1 cellular context compared by ENCODE assay signal in genomic region chr13:60163525-60164471, GRCh38.
A peak's percentile ranks its signal among the peaks of the same experiment; 100 is the strongest.
TF ChIP-seq lines count a peak whose summit lies in the region.

A gene with protein sequence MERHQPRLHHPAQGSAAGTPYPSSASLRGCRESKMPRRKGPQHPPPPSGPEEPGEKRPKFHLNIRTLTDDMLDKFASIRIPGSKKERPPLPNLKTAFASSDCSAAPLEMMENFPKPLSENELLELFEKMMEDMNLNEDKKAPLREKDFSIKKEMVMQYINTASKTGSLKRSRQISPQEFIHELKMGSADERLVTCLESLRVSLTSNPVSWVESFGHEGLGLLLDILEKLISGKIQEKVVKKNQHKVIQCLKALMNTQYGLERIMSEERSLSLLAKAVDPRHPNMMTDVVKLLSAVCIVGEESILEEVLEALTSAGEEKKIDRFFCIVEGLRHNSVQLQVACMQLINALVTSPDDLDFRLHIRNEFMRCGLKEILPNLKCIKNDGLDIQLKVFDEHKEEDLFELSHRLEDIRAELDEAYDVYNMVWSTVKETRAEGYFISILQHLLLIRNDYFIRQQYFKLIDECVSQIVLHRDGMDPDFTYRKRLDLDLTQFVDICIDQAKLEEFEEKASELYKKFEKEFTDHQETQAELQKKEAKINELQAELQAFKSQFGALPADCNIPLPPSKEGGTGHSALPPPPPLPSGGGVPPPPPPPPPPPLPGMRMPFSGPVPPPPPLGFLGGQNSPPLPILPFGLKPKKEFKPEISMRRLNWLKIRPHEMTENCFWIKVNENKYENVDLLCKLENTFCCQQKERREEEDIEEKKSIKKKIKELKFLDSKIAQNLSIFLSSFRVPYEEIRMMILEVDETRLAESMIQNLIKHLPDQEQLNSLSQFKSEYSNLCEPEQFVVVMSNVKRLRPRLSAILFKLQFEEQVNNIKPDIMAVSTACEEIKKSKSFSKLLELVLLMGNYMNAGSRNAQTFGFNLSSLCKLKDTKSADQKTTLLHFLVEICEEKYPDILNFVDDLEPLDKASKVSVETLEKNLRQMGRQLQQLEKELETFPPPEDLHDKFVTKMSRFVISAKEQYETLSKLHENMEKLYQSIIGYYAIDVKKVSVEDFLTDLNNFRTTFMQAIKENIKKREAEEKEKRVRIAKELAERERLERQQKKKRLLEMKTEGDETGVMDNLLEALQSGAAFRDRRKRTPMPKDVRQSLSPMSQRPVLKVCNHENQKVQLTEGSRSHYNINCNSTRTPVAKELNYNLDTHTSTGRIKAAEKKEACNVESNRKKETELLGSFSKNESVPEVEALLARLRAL (minus strand): TSS chr13:60163928. CDS start chr13:60163766, 162 bp downstream.

TF ChIP-seq in HepG2, 621 proteins besides CTCF, POLR2A, EP300 and RAD21 (continued from another document and continues in another):
- TF ChIP-seq ARID4A (CRISPR knock-in tag; IDR thresholded peaks at IDR 0.05; ENCODE audit: borderline replicate concordance) = peak; percentile 99
- TF ChIP-seq, protein P1, sequence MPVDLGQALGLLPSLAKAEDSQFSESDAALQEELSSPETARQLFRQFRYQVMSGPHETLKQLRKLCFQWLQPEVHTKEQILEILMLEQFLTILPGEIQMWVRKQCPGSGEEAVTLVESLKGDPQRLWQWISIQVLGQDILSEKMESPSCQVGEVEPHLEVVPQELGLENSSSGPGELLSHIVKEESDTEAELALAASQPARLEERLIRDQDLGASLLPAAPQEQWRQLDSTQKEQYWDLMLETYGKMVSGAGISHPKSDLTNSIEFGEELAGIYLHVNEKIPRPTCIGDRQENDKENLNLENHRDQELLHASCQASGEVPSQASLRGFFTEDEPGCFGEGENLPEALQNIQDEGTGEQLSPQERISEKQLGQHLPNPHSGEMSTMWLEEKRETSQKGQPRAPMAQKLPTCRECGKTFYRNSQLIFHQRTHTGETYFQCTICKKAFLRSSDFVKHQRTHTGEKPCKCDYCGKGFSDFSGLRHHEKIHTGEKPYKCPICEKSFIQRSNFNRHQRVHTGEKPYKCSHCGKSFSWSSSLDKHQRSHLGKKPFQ (CRISPR knock-in tag; IDR thresholded peaks at IDR 0.05; ENCODE audit: insufficient replicate concordance) = no peak
- 0 out of 2 replicates have a peak, but pooled peaks have one; percentile 23 for TF ChIP-seq ZNF136 (CRISPR knock-in tag; IDR thresholded peaks at IDR 0.05; ENCODE audit: low read depth)
- no peak for TF ChIP-seq PRMT3 (CRISPR knock-in tag; IDR thresholded peaks at IDR 0.05; ENCODE audit: borderline replicate concordance, low read depth)
- peak; percentile 77 for TF ChIP-seq ZNF749 (CRISPR knock-in tag; IDR thresholded peaks at IDR 0.05; ENCODE audit: borderline replicate concordance)
- TF ChIP-seq, protein P2, sequence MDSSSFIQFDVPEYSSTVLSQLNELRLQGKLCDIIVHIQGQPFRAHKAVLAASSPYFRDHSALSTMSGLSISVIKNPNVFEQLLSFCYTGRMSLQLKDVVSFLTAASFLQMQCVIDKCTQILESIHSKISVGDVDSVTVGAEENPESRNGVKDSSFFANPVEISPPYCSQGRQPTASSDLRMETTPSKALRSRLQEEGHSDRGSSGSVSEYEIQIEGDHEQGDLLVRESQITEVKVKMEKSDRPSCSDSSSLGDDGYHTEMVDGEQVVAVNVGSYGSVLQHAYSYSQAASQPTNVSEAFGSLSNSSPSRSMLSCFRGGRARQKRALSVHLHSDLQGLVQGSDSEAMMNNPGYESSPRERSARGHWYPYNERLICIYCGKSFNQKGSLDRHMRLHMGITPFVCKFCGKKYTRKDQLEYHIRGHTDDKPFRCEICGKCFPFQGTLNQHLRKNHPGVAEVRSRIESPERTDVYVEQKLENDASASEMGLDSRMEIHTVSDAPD (CRISPR knock-in tag; IDR thresholded peaks at IDR 0.05) = no peak
- TF ChIP-seq NKX3-1 (CRISPR knock-in tag; IDR thresholded peaks at IDR 0.05) = no peak
- 0 out of 2 replicates have a peak, but pooled peaks have one; percentile 28 for TF ChIP-seq HOXD1 (CRISPR knock-in tag; IDR thresholded peaks at IDR 0.05)
- TF ChIP-seq ZNF224 (CRISPR knock-in tag; IDR thresholded peaks at IDR 0.05) = peak; percentile 59; the same call in 1 of the 2 replicates
- 0 out of 2 replicates have a peak, but pooled peaks have one; percentile 91 for TF ChIP-seq ZC3H13 (CRISPR knock-in tag; IDR thresholded peaks at IDR 0.05)
- peak; percentile 56 for TF ChIP-seq YEATS4 (CRISPR knock-in tag; IDR thresholded peaks at IDR 0.05; ENCODE audit: borderline replicate concordance)
- no peak for TF ChIP-seq ZNF550 (CRISPR knock-in tag; IDR thresholded peaks at IDR 0.05; ENCODE audit: borderline replicate concordance)
- TF ChIP-seq MTF2 (CRISPR knock-in tag; IDR thresholded peaks at IDR 0.05; ENCODE audit: borderline replicate concordance) = no peak
- TF ChIP-seq, protein P3, sequence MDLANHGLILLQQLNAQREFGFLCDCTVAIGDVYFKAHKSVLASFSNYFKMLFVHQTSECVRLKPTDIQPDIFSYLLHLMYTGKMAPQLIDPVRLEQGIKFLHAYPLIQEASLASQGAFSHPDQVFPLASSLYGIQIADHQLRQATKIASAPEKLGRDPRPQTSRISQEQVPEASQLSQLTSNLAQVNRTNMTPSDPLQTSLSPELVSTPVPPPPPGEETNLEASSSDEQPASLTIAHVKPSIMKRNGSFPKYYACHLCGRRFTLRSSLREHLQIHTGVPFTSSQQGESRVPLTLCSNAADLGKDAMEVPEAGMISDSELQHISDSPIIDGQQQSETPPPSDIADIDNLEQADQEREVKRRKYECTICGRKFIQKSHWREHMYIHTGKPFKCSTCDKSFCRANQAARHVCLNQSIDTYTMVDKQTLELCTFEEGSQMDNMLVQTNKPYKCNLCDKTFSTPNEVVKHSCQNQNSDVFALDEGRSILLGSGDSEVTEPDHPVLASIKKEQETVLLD (CRISPR knock-in tag; IDR thresholded peaks at IDR 0.05; ENCODE audit: low read depth) = 0 out of 2 replicates have a peak, but pooled peaks have one; percentile 71
- no peak for TF ChIP-seq ZBTB1 (CRISPR knock-in tag; IDR thresholded peaks at IDR 0.05; ENCODE audit: borderline replicate concordance)
- no peak for TF ChIP-seq ZNF639 (CRISPR knock-in tag; conservative IDR thresholded peaks at IDR 0.05)
- no peak for TF ChIP-seq NFIB (CRISPR knock-in tag; IDR thresholded peaks at IDR 0.05; ENCODE audit: borderline replicate concordance)
- peak; percentile 80 for TF ChIP-seq FOXK1 (CRISPR knock-in tag; IDR thresholded peaks at IDR 0.05; ENCODE audit: borderline replicate concordance, low read depth)
- TF ChIP-seq THYN1 (CRISPR knock-in tag; IDR thresholded peaks at IDR 0.05; ENCODE audit: borderline replicate concordance, low read depth) = no peak
- TF ChIP-seq NONO (IDR thresholded peaks at IDR 0.05) = no peak
- TF ChIP-seq NONO (CRISPR knock-in tag; conservative IDR thresholded peaks at IDR 0.05) = peak; percentile 89
- no peak for TF ChIP-seq HHEX (CRISPR knock-in tag; IDR thresholded peaks at IDR 0.05)
- no peak for TF ChIP-seq PRDM15 (CRISPR knock-in tag; IDR thresholded peaks at IDR 0.05)
- no peak for TF ChIP-seq ZNF710 (CRISPR knock-in tag; IDR thresholded peaks at IDR 0.05; ENCODE audit: borderline replicate concordance)
- TF ChIP-seq SMARCE1 (IDR thresholded peaks at IDR 0.05; ENCODE audit: borderline replicate concordance) = no peak
- TF ChIP-seq RFXAP (CRISPR knock-in tag; IDR thresholded peaks at IDR 0.05; ENCODE audit: borderline replicate concordance) = no peak
- TF ChIP-seq, protein P4, sequence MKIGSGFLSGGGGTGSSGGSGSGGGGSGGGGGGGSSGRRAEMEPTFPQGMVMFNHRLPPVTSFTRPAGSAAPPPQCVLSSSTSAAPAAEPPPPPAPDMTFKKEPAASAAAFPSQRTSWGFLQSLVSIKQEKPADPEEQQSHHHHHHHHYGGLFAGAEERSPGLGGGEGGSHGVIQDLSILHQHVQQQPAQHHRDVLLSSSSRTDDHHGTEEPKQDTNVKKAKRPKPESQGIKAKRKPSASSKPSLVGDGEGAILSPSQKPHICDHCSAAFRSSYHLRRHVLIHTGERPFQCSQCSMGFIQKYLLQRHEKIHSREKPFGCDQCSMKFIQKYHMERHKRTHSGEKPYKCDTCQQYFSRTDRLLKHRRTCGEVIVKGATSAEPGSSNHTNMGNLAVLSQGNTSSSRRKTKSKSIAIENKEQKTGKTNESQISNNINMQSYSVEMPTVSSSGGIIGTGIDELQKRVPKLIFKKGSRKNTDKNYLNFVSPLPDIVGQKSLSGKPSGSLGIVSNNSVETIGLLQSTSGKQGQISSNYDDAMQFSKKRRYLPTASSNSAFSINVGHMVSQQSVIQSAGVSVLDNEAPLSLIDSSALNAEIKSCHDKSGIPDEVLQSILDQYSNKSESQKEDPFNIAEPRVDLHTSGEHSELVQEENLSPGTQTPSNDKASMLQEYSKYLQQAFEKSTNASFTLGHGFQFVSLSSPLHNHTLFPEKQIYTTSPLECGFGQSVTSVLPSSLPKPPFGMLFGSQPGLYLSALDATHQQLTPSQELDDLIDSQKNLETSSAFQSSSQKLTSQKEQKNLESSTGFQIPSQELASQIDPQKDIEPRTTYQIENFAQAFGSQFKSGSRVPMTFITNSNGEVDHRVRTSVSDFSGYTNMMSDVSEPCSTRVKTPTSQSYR (CRISPR knock-in tag; IDR thresholded peaks at IDR 0.05; ENCODE audit: borderline replicate concordance) = no peak
- peak; percentile 89; the same call in 1 of the 2 replicates for TF ChIP-seq BORCS8-MEF2B (CRISPR knock-in tag; IDR thresholded peaks at IDR 0.05)
- TF ChIP-seq NFE2L1 (CRISPR knock-in tag; IDR thresholded peaks at IDR 0.05; ENCODE audit: borderline replicate concordance) = no peak
